Comparison of ENCODE assay signal across 28 cellular contexts in the genomic region with DNA sequence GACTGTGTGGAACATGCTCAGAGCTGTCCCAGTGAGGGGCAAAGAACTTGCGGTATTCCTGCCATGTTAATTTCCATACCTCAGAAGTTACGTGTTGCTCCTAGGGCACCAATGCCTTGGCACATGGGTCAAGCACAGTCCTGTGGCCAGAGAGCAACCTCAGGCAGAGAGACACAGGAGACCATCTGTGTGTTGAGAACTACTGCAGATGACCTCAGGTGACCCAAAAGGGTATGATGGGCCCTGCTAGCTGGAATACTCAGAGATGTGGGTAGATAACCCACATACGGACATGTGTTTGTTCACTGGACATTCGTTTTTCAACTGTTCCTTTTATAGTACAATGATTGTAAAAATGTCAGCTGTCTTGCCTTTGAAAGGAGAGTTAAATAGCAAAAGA.
"Had no signal": no experiment of that assay in that cellular context is flagged by ENCODE, and none has a peak within 500 bp of the region (broad histone marks: within the 10 kb centered on the region; RNA-seq: fewer than 3 reads in every experiment).

No MANE protein-coding gene starts in this region.

- H3K36me3 Mint-ChIP-seq: activated CD4-positive, alpha-beta memory T cell treated with anti-CD3 and anti-CD28 coated beads for 36 hours; activated naive CD4-positive, alpha-beta T cell treated with anti-CD3 and anti-CD28 coated beads, Interleukin-2, amount 10 ng/mL, durations not matched to agents 7 days and 5 days; activated naive CD4-positive, alpha-beta T cell treated with anti-CD3 and anti-CD28 coated beads, Interleukin-2, amount 50 U/mL, for 72 hours; activated naive CD8-positive, alpha-beta T cell treated with anti-CD3 and anti-CD28 coated beads, Interleukin-2, amount 10 ng/mL, durations not matched to agents 7 days and 5 days; brain had no signal

- H3K9me3 Mint-ChIP-seq: activated CD4-positive, alpha-beta memory T cell treated with anti-CD3 and anti-CD28 coated beads for 36 hours; activated CD4-positive, alpha-beta T cell treated with anti-CD3 and anti-CD28 coated beads, Interleukin-2, amount 10 ng/mL, durations not matched to agents 24 days and 14 days had no signal

- H3K4me1 Mint-ChIP-seq: activated CD4-positive, alpha-beta T cell treated with anti-CD3 and anti-CD28 coated beads for 36 hours; activated CD4-positive, alpha-beta T cell treated with anti-CD3 and anti-CD28 coated beads, Interleukin-2, amount 10 ng/mL, durations not matched to agents 24 days and 14 days; activated naive CD4-positive, alpha-beta T cell treated with anti-CD3 and anti-CD28 coated beads, Interleukin-2, amount 10 ng/mL, durations not matched to agents 7 days and 5 days; activated naive CD8-positive, alpha-beta T cell treated with anti-CD3 and anti-CD28 coated beads, Interleukin-2, amount 10 ng/mL, durations not matched to agents 7 days and 5 days had no signal

- H3K27me3 Mint-ChIP-seq: activated CD4-positive, alpha-beta memory T cell treated with anti-CD3 and anti-CD28 coated beads for 36 hours; activated CD4-positive, alpha-beta T cell treated with anti-CD3 and anti-CD28 coated beads, Interleukin-2, amount 10 ng/mL, durations not matched to agents 24 days and 14 days; activated naive CD4-positive, alpha-beta T cell treated with anti-CD3 and anti-CD28 coated beads, Interleukin-2, amount 10 ng/mL, durations not matched to agents 7 days and 5 days; activated T-cell treated with anti-CD3 and anti-CD28 coated beads, Interleukin-2, amount 50 U/mL, for 24 hours; brain had no signal

- H3K27ac ChIP-seq: ascending aorta, breast epithelium, cardiac muscle cell, colonic mucosa, foreskin keratinocyte, gastrocnemius medialis had no signal

- H3K27ac Mint-ChIP-seq: activated CD4-positive, alpha-beta memory T cell treated with anti-CD3 and anti-CD28 coated beads for 36 hours; activated CD4-positive, alpha-beta T cell treated with anti-CD3 and anti-CD28 coated beads for 36 hours; activated CD4-positive, alpha-beta T cell treated with anti-CD3 and anti-CD28 coated beads, Interleukin-2, amount 10 ng/mL, durations not matched to agents 24 days and 14 days; activated CD8-positive, alpha-beta T cell treated with anti-CD3 and anti-CD28 coated beads, Interleukin-2, amount 10 ng/mL, durations not matched to agents 7 days and 5 days; activated naive CD4-positive, alpha-beta T cell treated with anti-CD3 and anti-CD28 coated beads, Interleukin-2, amount 10 ng/mL, durations not matched to agents 7 days and 5 days; activated naive CD4-positive, alpha-beta T cell treated with anti-CD3 and anti-CD28 coated beads, Interleukin-2, amount 50 U/mL, for 72 hours; activated naive CD8-positive, alpha-beta T cell treated with anti-CD3 and anti-CD28 coated beads, Interleukin-2, amount 10 ng/mL, durations not matched to agents 7 days and 5 days; activated T-cell treated with anti-CD3 and anti-CD28 coated beads, Interleukin-2, amount 50 U/mL, for 24 hours; activated T-cell treated with anti-CD3 and anti-CD28 coated beads, Interleukin-2, amount 50 U/mL, for 72 hours; brain had no signal

- H3K4me3 Mint-ChIP-seq: activated CD4-positive, alpha-beta memory T cell treated with anti-CD3 and anti-CD28 coated beads for 36 hours; activated CD4-positive, alpha-beta T cell treated with anti-CD3 and anti-CD28 coated beads for 36 hours; activated CD4-positive, alpha-beta T cell treated with anti-CD3 and anti-CD28 coated beads, Interleukin-2, amount 10 ng/mL, durations not matched to agents 24 days and 14 days; activated CD8-positive, alpha-beta T cell treated with anti-CD3 and anti-CD28 coated beads, Interleukin-2, amount 10 ng/mL, durations not matched to agents 7 days and 5 days; activated naive CD4-positive, alpha-beta T cell treated with anti-CD3 and anti-CD28 coated beads, Interleukin-2, amount 10 ng/mL, durations not matched to agents 7 days and 5 days; activated naive CD8-positive, alpha-beta T cell treated with anti-CD3 and anti-CD28 coated beads, Interleukin-2, amount 10 ng/mL, durations not matched to agents 7 days and 5 days; activated T-cell treated with anti-CD3 and anti-CD28 coated beads, Interleukin-2, amount 50 U/mL, for 24 hours; activated T-cell treated with anti-CD3 and anti-CD28 coated beads, Interleukin-2, amount 50 U/mL, for 72 hours; brain had no signal

- DNase-seq: activated CD4-positive, alpha-beta memory T cell treated with anti-CD3 and anti-CD28 coated beads for 36 hours; activated CD4-positive, alpha-beta T cell treated with anti-CD3 and anti-CD28 coated beads for 36 hours; activated CD4-positive, alpha-beta T cell treated with anti-CD3 and anti-CD28 coated beads, Interleukin-2, amount 10 ng/mL, durations not matched to agents 24 days and 14 days; activated CD4-positive, CD25-positive, alpha-beta regulatory T cell; activated CD4-positive, CD25-positive, alpha-beta regulatory T cell treated with anti-CD3 and anti-CD28 coated beads, Interleukin-2, amount 50 U/mL, for 72 hours; activated CD8-positive, alpha-beta memory T cell treated with anti-CD3 and anti-CD28 coated beads, Interleukin-2, amount 50 U/mL, for 48 hours; activated CD8-positive, alpha-beta T cell treated with anti-CD3 and anti-CD28 coated beads, Interleukin-2, amount 10 ng/mL, durations not matched to agents 7 days and 5 days; activated gamma-delta T cell; activated naive CD4-positive, alpha-beta T cell; activated naive CD4-positive, alpha-beta T cell treated with anti-CD3 and anti-CD28 coated beads, Interleukin-2, amount 10 ng/mL, durations not matched to agents 7 days and 5 days; activated naive CD8-positive, alpha-beta T cell treated with anti-CD3 and anti-CD28 coated beads, Interleukin-2, amount 10 ng/mL, durations not matched to agents 7 days and 5 days; activated T-cell treated with anti-CD3 and anti-CD28 coated beads for 4 hours; activated T-cell treated with anti-CD3 and anti-CD28 coated beads, Interleukin-2, amount 50 U/mL, for 24 hours; activated T-cell treated with anti-CD3 and anti-CD28 coated beads, Interleukin-2, amount 50 U/mL, for 72 hours; central memory CD4-positive, alpha-beta T cell; cerebellar nuclear complex; colonic mucosa; effector CD8-positive, alpha-beta T cell; foreskin keratinocyte; gastrocnemius medialis; glutamatergic neuron; T-helper 2 cell had no signal

- ATAC-seq: activated CD4-positive, alpha-beta T cell treated with anti-CD3 and anti-CD28 coated beads for 36 hours; activated CD8-positive, alpha-beta T cell treated with anti-CD3 and anti-CD28 coated beads, Interleukin-2, amount 10 ng/mL, durations not matched to agents 7 days and 5 days; activated naive CD4-positive, alpha-beta T cell treated with anti-CD3 and anti-CD28 coated beads, Interleukin-2, amount 50 U/mL, for 72 hours; activated T-cell treated with anti-CD3 and anti-CD28 coated beads, Interleukin-2, amount 50 U/mL, for 72 hours; esophagus mucosa; foreskin keratinocyte; gastrocnemius medialis had no signal
